Comparison of ENCODE assay signal across 11 cellular contexts in genomic region chr11:123122341-123122740, GRCh38.
DNase-seq lines count a peak whose midpoint lies in the region; ATAC-seq, FAIRE-seq and TF ChIP-seq lines count a peak whose summit lies in the region.
"Had no signal": no experiment of that assay in that cellular context is flagged by ENCODE, and none has a peak within 500 bp of the region (broad histone marks: within the 10 kb centered on the region; RNA-seq: fewer than 3 reads in every experiment).

No MANE protein-coding gene starts in this region.

- no peaks in the 10 kb centered on the region for H3K9me3 Mint-ChIP-seq in activated naive CD4-positive, alpha-beta T cell treated with anti-CD3 and anti-CD28 coated beads for 36 hours

- H3K4me3 Mint-ChIP-seq in activated naive CD4-positive, alpha-beta T cell treated with anti-CD3 and anti-CD28 coated beads for 36 hours = no peak overlapping the region
- H3K4me3 Mint-ChIP-seq: activated CD8-positive, alpha-beta memory T cell treated with anti-CD3 and anti-CD28 coated beads, Interleukin-2, amount 10 ng/mL, durations not matched to agents 7 days and 5 days had no signal

- WGBS in HepG2 (ENCODE audit: low lambda C conversion rate) = 12% methylated on average over 8 of the region's 8 CpGs

- ATAC-seq in HepG2 (no peak), thoracic aorta (ENCODE audit: insufficient number of reproducible peaks, low FRiP score, low read depth) (peak; percentile 66), GM21529 (IDR thresholded peaks at IDR 0.05; ENCODE audit: unreplicated experiment) (no peak), GM21447 (IDR thresholded peaks at IDR 0.05; ENCODE audit: unreplicated experiment) (no peak), HG03159 (IDR thresholded peaks at IDR 0.05; ENCODE audit: unreplicated experiment) (no peak)
- ATAC-seq: activated CD8-positive, alpha-beta memory T cell treated with anti-CD3 and anti-CD28 coated beads, Interleukin-2, amount 10 ng/mL, durations not matched to agents 7 days and 5 days had no signal

- TF ChIP-seq RAD21 in HepG2 (CRISPR knock-in tag; IDR thresholded peaks at IDR 0.05) = no peak

- H3K4me2 ChIP-seq in HepG2 (ENCODE audit: low read depth, low read length) = no peak overlapping the region

- H2AFZ ChIP-seq in HepG2 (ENCODE audit: low read length) = no peak overlapping the region

- H4K20me1 ChIP-seq in HepG2 (ENCODE audit: insufficient read depth, low read length) = no peaks in the 10 kb centered on the region

- TF ChIP-seq CTCF in HepG2 (CRISPR knock-in tag; IDR thresholded peaks at IDR 0.05) (no peak), thoracic aorta (IDR thresholded peaks at IDR 0.05) (no peak)

- H3K36me3 ChIP-seq in HepG2 (replicated peaks in 1 of 2; ENCODE audit: control insufficient read depth in 1 of 2, insufficient read depth in 2 of 2, low read length in 2 of 2) (no peaks in the 10 kb centered on the region), thoracic aorta (no peaks in the 10 kb centered on the region)

- H3K27ac ChIP-seq in HepG2 (ENCODE audit: extremely low read length, insufficient read depth, low read length) (no peak overlapping the region), thoracic aorta (peak overlapping the region; percentile 86 to 93)

- in situ Hi-C loops in HepG2 (cut with HindIII; ENCODE audit: extremely low pct_ligation_motif_present, low pct_unique_long_range_greater_than_20kb) = loop anchor here (25.0 kb wide), 1 partner anchor 365 kb away; no protein-coding TSS in a partner anchor

- POLR2A ChIA-PET in HepG2 (lab: Yijun Ruan, JAX) = no interaction called here

- H3K9ac ChIP-seq in HepG2 (ENCODE audit: insufficient read depth, low read depth, low read length) = no peak overlapping the region

- no peak for TF ChIP-seq EP300 in HepG2 (IDR thresholded peaks at IDR 0.05; ENCODE audit: low read depth in 2 of 2, low read length in 2 of 2)
- TF ChIP-seq EP300 in HepG2 (CRISPR knock-in tag; IDR thresholded peaks at IDR 0.05; ENCODE audit: borderline replicate concordance) = no peak

- no TSS peak for BruUV-seq in HepG2 (replicated peaks; lab: Mats Ljungman, UMichigan)

- H3K4me1 ChIP-seq in HepG2 (ENCODE audit: insufficient read depth, low read length) = no peaks in the 10 kb centered on the region
- peaks cover 17 to 42% of the 10 kb centered on the region in 2 donors for H3K4me1 ChIP-seq in thoracic aorta (ENCODE audit: control insufficient read depth in 1 of 2, low read depth in 2 of 2)

- DNase-seq in MV-4-11 (lab: John Stamatoyannopoulos, UW) = peak; percentile 12
- peak; percentile 60 for DNase-seq in cerebellum (ENCODE audit: low spot score)
- no peak for DNase-seq in HepG2 (ENCODE audit: low spot score)
- DNase-seq in thoracic aorta (ENCODE audit: low spot score) = no peak
- DNase-seq in activated naive CD4-positive, alpha-beta T cell treated with anti-CD3 and anti-CD28 coated beads for 36 hours = no peak
- DNase-seq: activated CD8-positive, alpha-beta memory T cell treated with anti-CD3 and anti-CD28 coated beads, Interleukin-2, amount 10 ng/mL, durations not matched to agents 7 days and 5 days; SIG-M5 had no signal

- no peaks in the 10 kb centered on the region for H3K36me3 Mint-ChIP-seq in activated naive CD4-positive, alpha-beta T cell treated with anti-CD3 and anti-CD28 coated beads for 36 hours (ENCODE audit: low read depth)
- H3K36me3 Mint-ChIP-seq: activated CD8-positive, alpha-beta memory T cell treated with anti-CD3 and anti-CD28 coated beads, Interleukin-2, amount 10 ng/mL, durations not matched to agents 7 days and 5 days had no signal

- peaks cover 1 to 20% of the 10 kb centered on the region in 2 experiments; a peak in 2 of 5 replicates for H3K27me3 ChIP-seq in HepG2 (ENCODE audit: control insufficient read depth in 1 of 2, insufficient read depth in 2 of 2, low read length in 2 of 2)
- H3K27me3 ChIP-seq in thoracic aorta (replicated peaks; ENCODE audit: insufficient read depth) = no peaks in the 10 kb centered on the region

- no peaks in the 10 kb centered on the region for H3K79me2 ChIP-seq in HepG2 (ENCODE audit: insufficient read depth, low read length)

- H3K9me3 ChIP-seq in HepG2 (ENCODE audit: low read length) (no peaks in the 10 kb centered on the region), thoracic aorta (no peaks in the 10 kb centered on the region)

- CTCF ChIA-PET in HepG2 (lab: Yijun Ruan, JAX; ENCODE audit: low intra/inter-chr PET ratio, low total read pairs) = no interaction called here
- CTCF ChIA-PET in activated naive CD4-positive, alpha-beta T cell treated with anti-CD3 and anti-CD28 coated beads for 36 hours (lab: Charles Lee) = interaction anchor here (0.6 to 1.5 kb wide), 3 partner anchors 125 to 586 kb away, joined by 3 to 4 read pairs (median 3); no protein-coding TSS in a partner anchor

- peaks cover 4% of the 10 kb centered on the region for H3K4me1 Mint-ChIP-seq in activated naive CD4-positive, alpha-beta T cell treated with anti-CD3 and anti-CD28 coated beads for 36 hours (ENCODE audit: low read depth)

- intact Hi-C loops in HepG2 (cut with micrococcal nuclease; ENCODE audit: unreplicated experiment) = no loop called here
- intact Hi-C loops in activated naive CD4-positive, alpha-beta T cell treated with anti-CD3 and anti-CD28 coated beads for 36 hours (cut with micrococcal nuclease) = no loop called here

- peaks cover 3% of the 10 kb centered on the region for H3K27me3 Mint-ChIP-seq in activated naive CD4-positive, alpha-beta T cell treated with anti-CD3 and anti-CD28 coated beads for 36 hours (ENCODE audit: low read depth)

- no peak overlapping the region for H3K4me3 ChIP-seq in HepG2 (replicated peaks in 1 of 3; ENCODE audit: insufficient read depth in 1 of 3, low read depth in 2 of 3, low read length in 3 of 3)
- peak overlapping the region; percentile 55 for H3K4me3 ChIP-seq in thoracic aorta

- H3K27ac Mint-ChIP-seq in activated naive CD4-positive, alpha-beta T cell treated with anti-CD3 and anti-CD28 coated beads for 36 hours = no peak overlapping the region
- H3K27ac Mint-ChIP-seq: activated CD8-positive, alpha-beta memory T cell treated with anti-CD3 and anti-CD28 coated beads, Interleukin-2, amount 10 ng/mL, durations not matched to agents 7 days and 5 days had no signal

- no peak for FAIRE-seq in HepG2 (lab: Jason Lieb, UNC)
- FAIRE-seq: keratinocyte had no signal

- TF ChIP-seq POLR2A in HepG2 (IDR thresholded peaks at IDR 0.05; ENCODE audit: insufficient read depth in 1 of 2, low read depth in 2 of 2, low read length in 2 of 2) = no peak

TF ChIP-seq in HepG2, 621 proteins besides CTCF, POLR2A, EP300 and RAD21:
- TF ChIP-seq ZNF224 (CRISPR knock-in tag; IDR thresholded peaks at IDR 0.05) (no peak), CEBPB (IDR thresholded peaks at IDR 0.05; ENCODE audit: borderline replicate concordance, low read depth, low read length) (peak; percentile 41; the same call in 1 of the 2 replicates)

Comparison
In these comparisons a context has a peak if more than half of its experiments do, and no peak if none do; other contexts are left out.
1. DNase-seq: peak in MV-4-11 (single experiment) and cerebellum (single experiment); none in HepG2 (single experiment), thoracic aorta (single experiment) and activated naive CD4-positive, alpha-beta T cell treated with anti-CD3 and anti-CD28 coated beads for 36 hours (single experiment).